23 cellular contexts compared by ENCODE assay signal in genomic region chr1:172680733-172681275, GRCh38. TPM values are rescaled to one million over a fixed set of nuclear protein-coding genes. Genes with fewer than 3 reads are reported as not detected.
A peak's percentile ranks its signal among the peaks of the same experiment; 100 is the strongest.
DNase-seq lines count a peak whose midpoint lies in the region; ATAC-seq, FAIRE-seq and TF ChIP-seq lines count a peak whose summit lies in the region.
"Had no signal": no experiment of that assay in that cellular context is flagged by ENCODE, and none has a peak within 500 bp of the region (broad histone marks: within the 10 kb centered on the region; RNA-seq: fewer than 3 reads in every experiment).

No MANE protein-coding gene starts in this region.

- peak overlapping the region; percentile 11 for H2AFZ ChIP-seq in astrocyte (ENCODE audit: low read depth, low read length)

- no peaks in the 10 kb centered on the region for H3K27me3 ChIP-seq in astrocyte (ENCODE audit: insufficient read depth, low read length)
- H3K27me3 ChIP-seq: spleen, upper lobe of left lung had no signal

- intact Hi-C loops in natural killer cell (cut with micrococcal nuclease) = no loop called here
- intact Hi-C loops in sciatic nerve (cut with DNase I) = no loop called here

- H3K9me3 Mint-ChIP-seq in astrocyte (ENCODE audit: unreplicated experiment) = no peaks in the 10 kb centered on the region
- H3K9me3 Mint-ChIP-seq in natural killer cell = no peaks in the 10 kb centered on the region
- H3K9me3 Mint-ChIP-seq in HFFc6 = no peaks in the 10 kb centered on the region
- H3K9me3 Mint-ChIP-seq: CD4-positive, alpha-beta T cell had no signal

- H3K4me3 Mint-ChIP-seq in astrocyte (ENCODE audit: unreplicated experiment) = no peak overlapping the region
- H3K4me3 Mint-ChIP-seq in natural killer cell = peak overlapping the region; percentile 2
- no peak overlapping the region for H3K4me3 Mint-ChIP-seq in HFFc6
- H3K4me3 Mint-ChIP-seq: activated naive CD8-positive, alpha-beta T cell; brain; CD4-positive, alpha-beta T cell had no signal

- H3K27me3 Mint-ChIP-seq in astrocyte (ENCODE audit: low read depth, unreplicated experiment) = no peaks in the 10 kb centered on the region
- no peaks in the 10 kb centered on the region for H3K27me3 Mint-ChIP-seq in natural killer cell (ENCODE audit: low read depth in 2 of 2)
- no peaks in the 10 kb centered on the region; the same call in 1 of the 2 replicates for H3K27me3 Mint-ChIP-seq in HFFc6 (ENCODE audit: insufficient read depth)
- H3K27me3 Mint-ChIP-seq: CD4-positive, alpha-beta T cell had no signal

- H3K4me3 ChIP-seq in astrocyte (ENCODE audit: insufficient read depth, low read depth, low read length) = no peak overlapping the region
- H3K4me3 ChIP-seq: spleen, upper lobe of left lung had no signal

- H3K4me2 ChIP-seq in astrocyte (ENCODE audit: low read length) = no peak overlapping the region
- H3K4me2 ChIP-seq: SK-N-SH had no signal

- TF ChIP-seq CTCF in astrocyte (IDR thresholded peaks at IDR 0.05; ENCODE audit: insufficient read depth, low read depth, low read length) (no peak), natural killer cell (IDR thresholded peaks at IDR 0.05) (no peak), HFFc6 (IDR thresholded peaks at IDR 0.05) (no peak)

- no peaks in the 10 kb centered on the region for H3K79me2 ChIP-seq in astrocyte (ENCODE audit: insufficient read depth, low read length)

- DNase-seq in DMS53 treated with DMSO at 0.1 percent for 48 hours (lab: John Stamatoyannopoulos, UW; ENCODE audit: unreplicated experiment) (peak; percentile 41), LHCN-M2 (ENCODE audit: low read depth) (peak; percentile 27), astrocyte (ENCODE audit: low read depth) (no peak), natural killer cell (no peak), HFFc6 (no peak), SKM-1 (lab: John Stamatoyannopoulos, UW; ENCODE audit: unreplicated experiment) (no peak), sciatic nerve (ENCODE audit: low spot score) (no peak)
- DNase-seq: activated CD4-positive, alpha-beta T cell treated with anti-CD3 and anti-CD28 coated beads for 1 hour; activated CD8-positive, alpha-beta memory T cell treated with anti-CD3 and anti-CD28 coated beads for 24 hours; CD4-positive, alpha-beta T cell; HCEC 1CT; midbrain; NCI-H2227 treated with DMSO at 0.1 percent for 48 hours; SK-N-SH; spleen; stimulated activated CD4-positive, alpha-beta T cell treated with anti-CD3 and anti-CD28 coated beads, Interleukin-4, amount 100 ng/mL, for 4 hours; T1000; upper lobe of left lung had no signal

- H3K27ac Mint-ChIP-seq in astrocyte (ENCODE audit: unreplicated experiment) (no peak overlapping the region), natural killer cell (peak overlapping the region; percentile 88 to 89), HFFc6 (no peak overlapping the region)
- H3K27ac Mint-ChIP-seq: activated naive CD8-positive, alpha-beta T cell; brain; CD4-positive, alpha-beta T cell had no signal

- H3K9ac ChIP-seq in astrocyte (ENCODE audit: low read length) = no peak overlapping the region
- H3K9ac ChIP-seq: SK-N-SH had no signal

- no peaks in the 10 kb centered on the region for H3K36me3 ChIP-seq in astrocyte (ENCODE audit: insufficient read depth, low read length)
- H3K36me3 ChIP-seq: spleen, upper lobe of left lung had no signal

- H3K4me1 ChIP-seq in astrocyte (ENCODE audit: insufficient read depth, low read length) = no peaks in the 10 kb centered on the region
- H3K4me1 ChIP-seq: upper lobe of left lung had no signal

- no peak for ATAC-seq in natural killer cell
- no peak for ATAC-seq in HG03135 (IDR thresholded peaks at IDR 0.05; ENCODE audit: unreplicated experiment)
- ATAC-seq in sciatic nerve = no peak

- H3K36me3 Mint-ChIP-seq in astrocyte (ENCODE audit: low read depth, unreplicated experiment) (no peaks in the 10 kb centered on the region), natural killer cell (peaks cover 18% of the 10 kb centered on the region), HFFc6 (ENCODE audit: low read depth) (no peaks in the 10 kb centered on the region)
- H3K36me3 Mint-ChIP-seq: brain had no signal

- no peaks in the 10 kb centered on the region for H4K20me1 ChIP-seq in astrocyte (ENCODE audit: insufficient read depth, low read length)

- no peak for FAIRE-seq in astrocyte (lab: Jason Lieb, UNC)

- H3K4me1 Mint-ChIP-seq in astrocyte (ENCODE audit: low read depth, unreplicated experiment) (peaks cover 32% of the 10 kb centered on the region), natural killer cell (peaks cover 81 to 83% of the 10 kb centered on the region in 2 donors), HFFc6 (ENCODE audit: low read depth) (peaks cover 5% of the 10 kb centered on the region; the same call in 1 of the 2 replicates)
- H3K4me1 Mint-ChIP-seq: brain had no signal

- no peak overlapping the region for H3K27ac ChIP-seq in astrocyte (ENCODE audit: low read depth, low read length)
- H3K27ac ChIP-seq: RWPE1, spleen, upper lobe of left lung had no signal

- H3K9me3 ChIP-seq in astrocyte (ENCODE audit: insufficient read depth, low read depth, low read length) = no peaks in the 10 kb centered on the region
- H3K9me3 ChIP-seq: SK-N-SH, upper lobe of left lung had no signal

RNA-seq across cellular contexts. Expression of gene FASLG, which starts 21.9 kb away (rescaled TPM):
- total RNA-seq in LHCN-M2 (2014; rRNA removed) (0.38 and 0.52 TPM in 2 replicates), astrocyte (not detected in 2 replicates), natural killer cell (10 to 100 TPM; 22.1 to 44.5 (median 24.1) TPM), sciatic nerve (0.40 TPM)
- polyA plus RNA-seq in LHCN-M2 (2012) = not detected
- total RNA-seq in HFFc6 (2021; fragmentation: NEBNext Ultra II Directional; extraction: Animal tissue kit (Norgen Biotek cat#: 25700)) = not detected
- total RNA-seq: M059J had no signal
- polyA plus RNA-seq: SK-N-SH had no signal

Comparison
In these comparisons a context has a peak if more than half of its experiments do, and no peak if none do; other contexts are left out.
1. DNase-seq: peak in DMS53 treated with DMSO at 0.1 percent for 48 hours (single experiment) and LHCN-M2 (single experiment); none in astrocyte (single experiment), natural killer cell (single experiment), HFFc6 (single experiment), SKM-1 (single experiment) and sciatic nerve (single experiment).
2. H3K27ac Mint-ChIP-seq: peak in natural killer cell (2 of 2); none in astrocyte (single experiment) and HFFc6 (single experiment).
3. RNA of gene FASLG, which starts 21.9 kb away (total RNA-seq): 22.1 to 44.5 TPM in natural killer cell; 0.38 to 0.52 TPM in LHCN-M2, 0.40 TPM in sciatic nerve (single experiment), not detected in astrocyte and not detected in HFFc6; every median in the first group is over 10 times any median in the second.